In genomic region chrX:136931661-136932060, GRCh38 we compare ENCODE assay signal across 11 cellular contexts.
"Had no signal": no experiment of that assay in that cellular context is flagged by ENCODE, and none has a peak within 500 bp of the region (broad histone marks: within the 10 kb centered on the region; RNA-seq: fewer than 3 reads in every experiment).

No MANE protein-coding gene starts in this region.

- H3K9me3 Mint-ChIP-seq: HFFc6 had no signal

- H3K27ac ChIP-seq: GM23248, HL-60, KMS-11 had no signal

- H3K4me3 Mint-ChIP-seq: HFFc6, IgD-negative memory B cell had no signal

- ATAC-seq: HCT116, HepG2 had no signal

- H3K27ac Mint-ChIP-seq: HFFc6 had no signal

- FAIRE-seq: HepG2 had no signal

- H3K9me3 ChIP-seq: HAP-1 had no signal

- DNase-seq: GM23248, GOT3, H7, HFFc6, KBM-7 had no signal

- H3K4me3 ChIP-seq: GM23248, HAP-1 had no signal

- H3K27me3 Mint-ChIP-seq: IgD-negative memory B cell had no signal
